In genomic region chr7:112080441-112080840, GRCh38 we compare ENCODE assay signal across 9 cellular contexts.
DNase-seq lines count a peak whose midpoint lies in the region; ATAC-seq and TF ChIP-seq lines count a peak whose summit lies in the region.
"Had no signal": no experiment of that assay in that cellular context is flagged by ENCODE, and none has a peak within 500 bp of the region (broad histone marks: within the 10 kb centered on the region; RNA-seq: fewer than 3 reads in every experiment).

No MANE protein-coding gene starts in this region.

- peaks cover 5% of the 10 kb centered on the region for H3K9me3 Mint-ChIP-seq in natural killer cell treated with Interleukin-12 subunit alpha and Interleukin-12 subunit beta and Interleukin-15 and Interleukin-18, amount 100 ng/mL, for 72 hours
- H3K9me3 Mint-ChIP-seq: T-helper 1 cell treated with Interleukin-12 subunit alpha and Interleukin-12 subunit beta and Interleukin-4 antibody, amounts not matched to agents 30 μg/mL and 1 μg/mL, for 36 hours had no signal

- ATAC-seq in GM18505 (IDR thresholded peaks at IDR 0.05; ENCODE audit: unreplicated experiment) (peak; percentile 82), HG02623 (IDR thresholded peaks at IDR 0.05; ENCODE audit: unreplicated experiment) (peak; percentile 78)
- peak; percentile 86 to 89 for ATAC-seq in natural killer cell treated with Interleukin-12 subunit alpha and Interleukin-12 subunit beta and Interleukin-15 and Interleukin-18, amount 100 ng/mL, for 72 hours

- H3K4me3 Mint-ChIP-seq in natural killer cell treated with Interleukin-12 subunit alpha and Interleukin-12 subunit beta and Interleukin-15 and Interleukin-18, amount 100 ng/mL, for 72 hours: peak overlapping the region; percentile 57
- H3K4me3 Mint-ChIP-seq: T-helper 1 cell treated with Interleukin-12 subunit alpha and Interleukin-12 subunit beta and Interleukin-4 antibody, amounts not matched to agents 30 μg/mL and 1 μg/mL, for 36 hours had no signal

- peaks cover 10 to 19% of the 10 kb centered on the region in 2 donors for H3K4me1 Mint-ChIP-seq in natural killer cell treated with Interleukin-12 subunit alpha and Interleukin-12 subunit beta and Interleukin-15 and Interleukin-18, amount 100 ng/mL, for 72 hours (ENCODE audit: low read depth in 2 of 2)

- no peaks in the 10 kb centered on the region for H3K36me3 Mint-ChIP-seq in natural killer cell treated with Interleukin-12 subunit alpha and Interleukin-12 subunit beta and Interleukin-15 and Interleukin-18, amount 100 ng/mL, for 72 hours

- peaks cover 11 to 17% of the 10 kb centered on the region in 2 donors for H3K27me3 Mint-ChIP-seq in natural killer cell treated with Interleukin-12 subunit alpha and Interleukin-12 subunit beta and Interleukin-15 and Interleukin-18, amount 100 ng/mL, for 72 hours

- DNase-seq in NAMALWA (ENCODE audit: low spot score): peak; percentile 63
- DNase-seq in dermis blood vessel endothelial cell: peak; percentile 93
- DNase-seq in natural killer cell treated with Interleukin-12 subunit alpha and Interleukin-12 subunit beta and Interleukin-15 and Interleukin-18, amount 100 ng/mL, for 72 hours (ENCODE audit: low spot score): no peak
- no peak for DNase-seq in activated naive CD4-positive, alpha-beta T cell treated with anti-CD3 and anti-CD28 coated beads, Interleukin-2, amount 50 U/mL, for 16 hours
- DNase-seq in activated gamma-delta T cell (lab: John Stamatoyannopoulos, UW): no peak
- no peak for DNase-seq in effector CD4-positive, alpha-beta T cell

- peak overlapping the region; percentile 43 to 89 for H3K27ac Mint-ChIP-seq in natural killer cell treated with Interleukin-12 subunit alpha and Interleukin-12 subunit beta and Interleukin-15 and Interleukin-18, amount 100 ng/mL, for 72 hours
- H3K27ac Mint-ChIP-seq: T-helper 1 cell treated with Interleukin-12 subunit alpha and Interleukin-12 subunit beta and Interleukin-4 antibody, amounts not matched to agents 30 μg/mL and 1 μg/mL, for 36 hours had no signal

- TF ChIP-seq POLR2A in GM18505 (IDR thresholded peaks at IDR 0.05; ENCODE audit: borderline replicate concordance, extremely low read depth, insufficient read depth, insufficient read length): no peak

Comparison
In these comparisons a context has a peak if more than half of its experiments do, and no peak if none do; other contexts are left out.
1. DNase-seq: peak in NAMALWA (single experiment) and dermis blood vessel endothelial cell (single experiment); none in natural killer cell treated with Interleukin-12 subunit alpha and Interleukin-12 subunit beta and Interleukin-15 and Interleukin-18, amount 100 ng/mL, for 72 hours (single experiment), activated naive CD4-positive, alpha-beta T cell treated with anti-CD3 and anti-CD28 coated beads, Interleukin-2, amount 50 U/mL, for 16 hours (single experiment), activated gamma-delta T cell (single experiment) and effector CD4-positive, alpha-beta T cell (single experiment).
2. Peak in every context shown above with its lines, with median percentiles within 50 percentile points of each other: ATAC-seq.